Comparison of ENCODE assay signal across 16 cellular contexts in the genomic region with DNA sequence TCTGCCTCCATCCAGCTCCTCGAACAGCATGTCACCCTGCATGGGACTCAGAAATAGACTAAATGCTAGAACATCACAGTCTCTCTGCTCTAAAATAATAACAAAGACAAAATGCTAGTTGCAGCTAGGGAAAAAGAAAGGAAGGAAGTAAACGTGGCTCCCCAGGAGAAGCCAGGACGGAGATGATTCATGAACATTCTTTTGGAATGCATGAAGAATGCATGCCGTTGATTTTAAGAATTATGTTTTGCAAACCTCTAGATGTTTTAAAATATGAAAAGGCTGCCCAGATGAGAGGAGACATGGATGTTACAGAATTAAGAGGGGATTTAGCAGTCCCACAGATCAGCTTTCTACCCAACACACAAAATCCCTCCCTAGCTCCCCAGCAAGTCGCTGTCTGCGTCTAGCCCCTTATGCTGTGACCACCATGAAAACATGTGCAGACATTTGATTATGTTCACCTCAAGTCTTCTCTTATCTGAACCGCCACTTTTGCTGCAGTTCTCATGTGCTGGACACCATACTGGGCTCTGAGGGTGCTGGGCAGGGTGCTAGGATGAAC.
DNase-seq lines count a peak whose midpoint lies in the region; FAIRE-seq and TF ChIP-seq lines count a peak whose summit lies in the region.
"Had no signal": no experiment of that assay in that cellular context is flagged by ENCODE, and none has a peak within 500 bp of the region (broad histone marks: within the 10 kb centered on the region; RNA-seq: fewer than 3 reads in every experiment).

No MANE protein-coding gene starts in this region.

- H3K4me1 Mint-ChIP-seq in activated CD4-positive, alpha-beta memory T cell treated with anti-CD3 and anti-CD28 coated beads, Interleukin-2, amount 10 ng/mL, durations not matched to agents 7 days and 5 days, result peaks cover 32% of the 10 kb centered on the region

- no peak for TF ChIP-seq CTCF in fibroblast of villous mesenchyme (IDR thresholded peaks at IDR 0.05; ENCODE audit: insufficient read depth, low read depth, low read length)

- H3K36me3 Mint-ChIP-seq in activated CD4-positive, alpha-beta memory T cell treated with anti-CD3 and anti-CD28 coated beads, Interleukin-2, amount 10 ng/mL, durations not matched to agents 7 days and 5 days (ENCODE audit: low read depth), result no peaks in the 10 kb centered on the region

- no peak overlapping the region for H3K4me3 ChIP-seq in fibroblast of villous mesenchyme (ENCODE audit: low read depth, low read length)
- H3K4me3 ChIP-seq: sigmoid colon, thyroid gland had no signal

- H3K4me3 Mint-ChIP-seq in activated CD4-positive, alpha-beta memory T cell treated with anti-CD3 and anti-CD28 coated beads, Interleukin-2, amount 10 ng/mL, durations not matched to agents 7 days and 5 days, result no peak overlapping the region
- H3K4me3 Mint-ChIP-seq: activated CD8-positive, alpha-beta T cell treated with anti-CD3 and anti-CD28 coated beads, Interleukin-2, amount 10 ng/mL, durations not matched to agents 7 days and 5 days; H9 had no signal

- peaks cover 56% of the 10 kb centered on the region for H3K27me3 Mint-ChIP-seq in activated CD4-positive, alpha-beta memory T cell treated with anti-CD3 and anti-CD28 coated beads, Interleukin-2, amount 10 ng/mL, durations not matched to agents 7 days and 5 days

- peaks cover 2% of the 10 kb centered on the region for H3K9me3 Mint-ChIP-seq in activated CD4-positive, alpha-beta memory T cell treated with anti-CD3 and anti-CD28 coated beads, Interleukin-2, amount 10 ng/mL, durations not matched to agents 7 days and 5 days

- H3K27ac Mint-ChIP-seq in activated CD4-positive, alpha-beta memory T cell treated with anti-CD3 and anti-CD28 coated beads, Interleukin-2, amount 10 ng/mL, durations not matched to agents 7 days and 5 days, result no peak overlapping the region
- H3K27ac Mint-ChIP-seq: activated CD8-positive, alpha-beta T cell treated with anti-CD3 and anti-CD28 coated beads, Interleukin-2, amount 10 ng/mL, durations not matched to agents 7 days and 5 days; H9 had no signal

- CTCF ChIA-PET in activated CD4-positive, alpha-beta memory T cell treated with anti-CD3 and anti-CD28 coated beads, Interleukin-2, amount 10 ng/mL, durations not matched to agents 7 days and 5 days (lab: Charles Lee), result interaction anchor here (1.8 kb wide), 1 partner anchor 76 kb away, joined by 5 read pairs; no protein-coding TSS in a partner anchor

- POLR2A ChIA-PET in activated CD4-positive, alpha-beta memory T cell treated with anti-CD3 and anti-CD28 coated beads, Interleukin-2, amount 10 ng/mL, durations not matched to agents 7 days and 5 days (lab: Charles Lee), result no interaction called here

- FAIRE-seq in H54 (lab: Jason Lieb, UNC) (no peak), urothelium cell line (lab: Jason Lieb, UNC) (no peak)
- FAIRE-seq: colon, RCC 7860 had no signal

- no peak for TF ChIP-seq POLR2A in H54 (IDR thresholded peaks at IDR 0.05; ENCODE audit: low read depth, low read length)

- DNase-seq in H54 (ENCODE audit: insufficient read length, low spot score), result peak; percentile 63
- peak; percentile 60 for DNase-seq in amniotic stem cell (lab: John Stamatoyannopoulos, UW)
- DNase-seq in fibroblast of villous mesenchyme (ENCODE audit: low read depth), result peak; percentile 35
- DNase-seq in urothelium cell line (ENCODE audit: low spot score), result peak; percentile 25
- no peak for DNase-seq in activated CD4-positive, alpha-beta memory T cell treated with anti-CD3 and anti-CD28 coated beads, Interleukin-2, amount 10 ng/mL, durations not matched to agents 7 days and 5 days
- DNase-seq in stimulated activated naive CD4-positive, alpha-beta T cell (lab: John Stamatoyannopoulos, UW), result no peak
- DNase-seq in 8988T, result no peak
- DNase-seq: activated CD8-positive, alpha-beta T cell treated with anti-CD3 and anti-CD28 coated beads, Interleukin-2, amount 10 ng/mL, durations not matched to agents 7 days and 5 days; DND-41; H9; NCI-H1048; NCI-H2227 treated with DMSO at 0.1 percent for 48 hours; sigmoid colon; thyroid gland had no signal

Comparison
In these comparisons a context has a peak if more than half of its experiments do, and no peak if none do; other contexts are left out.
1. DNase-seq: peak in H54 (single experiment), amniotic stem cell (single experiment), fibroblast of villous mesenchyme (single experiment) and urothelium cell line (single experiment); none in activated CD4-positive, alpha-beta memory T cell treated with anti-CD3 and anti-CD28 coated beads, Interleukin-2, amount 10 ng/mL, durations not matched to agents 7 days and 5 days (single experiment), stimulated activated naive CD4-positive, alpha-beta T cell (0 of 6) and 8988T (single experiment).